ENCODE assay signal across 1 cellular context in genomic region chr17:40067710-40068109, GRCh38.
TF ChIP-seq lines count a peak whose summit lies in the region.

No MANE protein-coding gene starts in this region.

TF ChIP-seq in H1, 55 proteins besides CTCF, POLR2A, EP300 and RAD21:
- no peak for TF ChIP-seq MAFK (IDR thresholded peaks at IDR 0.05; ENCODE audit: low read depth, low read length)
